ENCODE assay signal across 17 cellular contexts in the genomic region with DNA sequence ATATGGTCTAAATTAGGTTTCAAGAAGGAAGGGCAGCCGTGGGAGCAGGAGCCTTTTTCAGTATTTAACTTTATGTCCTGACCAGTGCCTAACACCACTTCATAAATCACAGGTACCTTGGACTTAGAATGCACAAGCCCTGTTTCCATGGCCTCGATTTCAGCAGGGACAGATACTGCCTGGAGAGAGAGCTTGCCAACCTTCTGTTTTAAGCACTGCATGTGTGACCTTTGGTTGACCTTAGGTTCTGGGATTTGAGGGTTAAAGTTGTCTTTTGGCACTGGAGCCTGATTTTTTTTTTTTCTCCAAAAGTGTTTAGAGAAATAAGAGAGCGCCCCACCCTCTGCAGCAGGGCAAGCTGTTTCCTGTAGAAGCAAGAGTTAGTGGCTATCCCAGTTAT.
DNase-seq lines count a peak whose midpoint lies in the region; ATAC-seq and TF ChIP-seq lines count a peak whose summit lies in the region.
"Had no signal": no experiment of that assay in that cellular context is flagged by ENCODE, and none has a peak within 500 bp of the region (broad histone marks: within the 10 kb centered on the region; RNA-seq: fewer than 3 reads in every experiment).

No MANE protein-coding gene starts in this region.

- peak overlapping the region; percentile 20 for H3K27ac Mint-ChIP-seq in activated CD4-positive, alpha-beta T cell treated with anti-CD3 and anti-CD28 coated beads for 36 hours
- H3K27ac Mint-ChIP-seq: type B pancreatic cell had no signal

- WGBS in heart left ventricle, 4 donors = 15 to 18% (median 16%) methylated on average over 3 of the region's 3 CpGs

- peaks cover 12% of the 10 kb centered on the region for H3K36me3 Mint-ChIP-seq in activated CD4-positive, alpha-beta T cell treated with anti-CD3 and anti-CD28 coated beads for 36 hours (ENCODE audit: low read depth)

- DNase-seq in activated CD4-positive, alpha-beta T cell treated with anti-CD3 and anti-CD28 coated beads for 36 hours = no peak
- no peak for DNase-seq in activated CD4-positive, alpha-beta T cell treated with anti-CD3 and anti-CD28 coated beads, Interleukin-2, amount 50 U/mL, for 4 hours
- DNase-seq in RWPE2 (ENCODE audit: low spot score) (no peak), heart left ventricle (peak in 2 of 5 donors; percentile 38 to 54), sciatic nerve (ENCODE audit: low spot score) (no peak), GM13976 (ENCODE audit: low spot score) (no peak)
- DNase-seq: activated CD4-positive, CD25-positive, alpha-beta regulatory T cell treated with anti-CD3 and anti-CD28 coated beads, Interleukin-2, amount 50 U/mL, for 72 hours; activated gamma-delta T cell treated with Interleukin-2 at 50 U/mL for 16 hours; colonic mucosa; gastrocnemius medialis; GF-D8; NCI-H774; SJCRH30 had no signal

- in situ Hi-C loops in GM13976 (cut with MboI; ENCODE audit: low sequenced_read_pairs, unreplicated experiment) = no loop called here

- POLR2A ChIA-PET in activated CD4-positive, alpha-beta T cell treated with anti-CD3 and anti-CD28 coated beads for 36 hours (lab: Charles Lee) = no interaction called here

- H3K36me3 ChIP-seq in RWPE2 (ENCODE audit: low read depth) = no peaks in the 10 kb centered on the region
- H3K36me3 ChIP-seq in heart left ventricle = no peaks in the 10 kb centered on the region
- H3K36me3 ChIP-seq: colonic mucosa, gastrocnemius medialis, SJCRH30 had no signal

- intact Hi-C loops in activated CD4-positive, alpha-beta T cell treated with anti-CD3 and anti-CD28 coated beads for 36 hours (cut with DNase I, micrococcal nuclease) = no loop called here
- intact Hi-C loops in heart left ventricle (cut with DNase I) (loop anchor here in 4 of 10 donors (1.0 to 10.0 kb wide), 7 partner anchors 28 to 341 kb away; a partner anchor contains a TSS), sciatic nerve (cut with DNase I) (no loop called here)

- no peak for TF ChIP-seq POLR2A in heart left ventricle (IDR thresholded peaks at IDR 0.05)

- no peaks in the 10 kb centered on the region for H3K27me3 ChIP-seq in RWPE2 (ENCODE audit: insufficient read depth, poor library complexity, severe bottlenecking)
- no peaks in the 10 kb centered on the region for H3K27me3 ChIP-seq in heart left ventricle
- H3K27me3 ChIP-seq: colonic mucosa, gastrocnemius medialis, SJCRH30 had no signal

- H3K4me3 ChIP-seq in RWPE2 (ENCODE audit: severe bottlenecking) = no peak overlapping the region
- H3K4me3 ChIP-seq in heart left ventricle = no peak overlapping the region
- H3K4me3 ChIP-seq: colonic mucosa, gastrocnemius medialis, SJCRH30 had no signal

- peaks cover 4% of the 10 kb centered on the region for H3K4me1 ChIP-seq in RWPE2 (ENCODE audit: insufficient read depth, poor library complexity, severe bottlenecking)
- H3K4me1 ChIP-seq in heart left ventricle = peaks cover 3 to 28% (median 19%) of the 10 kb centered on the region in 12 donors
- H3K4me1 ChIP-seq: colonic mucosa, SJCRH30 had no signal

- peaks cover 61% of the 10 kb centered on the region for H3K4me1 Mint-ChIP-seq in activated CD4-positive, alpha-beta T cell treated with anti-CD3 and anti-CD28 coated beads for 36 hours

- H3K4me3 Mint-ChIP-seq in activated CD4-positive, alpha-beta T cell treated with anti-CD3 and anti-CD28 coated beads for 36 hours = no peak overlapping the region
- H3K4me3 Mint-ChIP-seq: type B pancreatic cell had no signal

- H3K9me3 ChIP-seq in RWPE2 (ENCODE audit: severe bottlenecking) (peaks cover 2% of the 10 kb centered on the region), heart left ventricle (peaks cover 0 to 28% (median 11%) of the 10 kb centered on the region in 12 donors)
- H3K9me3 ChIP-seq: colonic mucosa, gastrocnemius medialis, SJCRH30 had no signal

- no peak for ATAC-seq in activated CD4-positive, alpha-beta T cell treated with anti-CD3 and anti-CD28 coated beads for 36 hours
- ATAC-seq in RWPE2 (ENCODE audit: low read depth) = peak; percentile 35; the same call in 1 of the 3 replicates
- peak; percentile 32 to 78 (median 68) for ATAC-seq in heart left ventricle
- ATAC-seq in sciatic nerve = peak; percentile 70
- ATAC-seq in HG03342 (IDR thresholded peaks at IDR 0.05; ENCODE audit: unreplicated experiment) = no peak
- ATAC-seq in GM19397 (IDR thresholded peaks at IDR 0.05; ENCODE audit: unreplicated experiment) = no peak
- ATAC-seq: gastrocnemius medialis, left lobe of liver had no signal

- peaks cover 24% of the 10 kb centered on the region for H3K9me3 Mint-ChIP-seq in activated CD4-positive, alpha-beta T cell treated with anti-CD3 and anti-CD28 coated beads for 36 hours (ENCODE audit: low read depth)

- H3K27ac ChIP-seq in RWPE2 (ENCODE audit: poor library complexity, severe bottlenecking) (no peak overlapping the region), heart left ventricle (peak overlapping the region in 11 of 12 donors; percentile 18 to 61 (median 45))
- H3K27ac ChIP-seq: colonic mucosa, SJCRH30 had no signal

- no peak for TF ChIP-seq CTCF in RWPE2 (IDR thresholded peaks at IDR 0.05; ENCODE audit: poor library complexity, severe bottlenecking)
- TF ChIP-seq CTCF in heart left ventricle (IDR thresholded peaks at IDR 0.05) = no peak
- TF ChIP-seq CTCF in GM13976 (IDR thresholded peaks at IDR 0.05; ENCODE audit: borderline replicate concordance, control extremely low read depth, extremely low read depth, insufficient read depth, missing control alignments) = no peak

- no peaks in the 10 kb centered on the region for H3K27me3 Mint-ChIP-seq in activated CD4-positive, alpha-beta T cell treated with anti-CD3 and anti-CD28 coated beads for 36 hours
- H3K27me3 Mint-ChIP-seq: type B pancreatic cell had no signal

- CTCF ChIA-PET in activated CD4-positive, alpha-beta T cell treated with anti-CD3 and anti-CD28 coated beads for 36 hours (lab: Charles Lee) = interaction anchor here (0.8 kb wide), 1 partner anchor 89 kb away, joined by 3 read pairs; no protein-coding TSS in a partner anchor

Comparison
In these comparisons a context has a peak if more than half of its experiments do, and no peak if none do; other contexts are left out.
1. ATAC-seq: peak in RWPE2 (single experiment), heart left ventricle (4 of 4) and sciatic nerve (single experiment); none in activated CD4-positive, alpha-beta T cell treated with anti-CD3 and anti-CD28 coated beads for 36 hours (single experiment), HG03342 (single experiment) and GM19397 (single experiment).